In genomic region chr10:61903991-61904350, GRCh38 we compare ENCODE assay signal across 8 cellular contexts. TPM values are rescaled to one million over a fixed set of nuclear protein-coding genes. Genes with fewer than 3 reads are reported as not detected.
DNase-seq lines count a peak whose midpoint lies in the region; ATAC-seq, FAIRE-seq and TF ChIP-seq lines count a peak whose summit lies in the region.

No MANE protein-coding gene starts in this region.

- no peak for ATAC-seq in natural killer cell
- no peak for ATAC-seq in HG03139 (IDR thresholded peaks at IDR 0.05; ENCODE audit: unreplicated experiment)

- H3K36me3 ChIP-seq in CD4-positive, alpha-beta memory T cell (ENCODE audit: insufficient read depth, low read length): no peaks in the 10 kb centered on the region
- H3K36me3 ChIP-seq in MG63: no peaks in the 10 kb centered on the region; the same call in 1 of the 2 replicates

- CTCF ChIA-PET in CD4-positive, alpha-beta memory T cell (lab: Charles Lee; ENCODE audit: partially characterized antibody): interaction anchor here (0.7 to 12.7 kb wide), 16 partner anchors 8 to 341 kb away, joined by 3 to 228 read pairs (median 6); no protein-coding TSS in a partner anchor

- no peaks in the 10 kb centered on the region for H3K27me3 ChIP-seq in CD4-positive, alpha-beta memory T cell (ENCODE audit: insufficient read depth, low read length)
- no peaks in the 10 kb centered on the region for H3K27me3 ChIP-seq in MG63

- peak overlapping the region; percentile 80 for H3K27ac ChIP-seq in CD4-positive, alpha-beta memory T cell (ENCODE audit: low read depth, low read length)

- H3K9me3 ChIP-seq in CD4-positive, alpha-beta memory T cell (ENCODE audit: control insufficient read depth in 1 of 2, low read length in 2 of 2): no peaks in the 10 kb centered on the region
- H3K9me3 ChIP-seq in MG63: no peaks in the 10 kb centered on the region

- intact Hi-C loops in CD4-positive, alpha-beta memory T cell (cut with micrococcal nuclease): loop anchor here (1.0 to 5.0 kb wide), 4 partner anchors 89 to 1228 kb away; partner anchors contain the start of gene NRBF2
- intact Hi-C loops in natural killer cell (cut with micrococcal nuclease): loop anchor here (1.0 to 5.0 kb wide), 3 partner anchors 39 to 1997 kb away; partner anchors contain the start of gene CCDC6

- H3K36me3 Mint-ChIP-seq in CD4-positive, alpha-beta memory T cell: peaks cover 7 to 34% of the 10 kb centered on the region in 2 donors
- H3K36me3 Mint-ChIP-seq in natural killer cell: no peaks in the 10 kb centered on the region

- FAIRE-seq in GM19239 (lab: Jason Lieb, UNC): no peak

- H3K9me3 Mint-ChIP-seq in CD4-positive, alpha-beta memory T cell: peaks cover 0 to 5% (median 0%) of the 10 kb centered on the region in 8 donors
- H3K9me3 Mint-ChIP-seq in natural killer cell: no peaks in the 10 kb centered on the region

- peak overlapping the region; percentile 63 to 88 for H3K4me3 ChIP-seq in CD4-positive, alpha-beta memory T cell (ENCODE audit: low read length in 2 of 2)
- peak overlapping the region; percentile 73 for H3K4me3 ChIP-seq in MG63

- H3K27me3 Mint-ChIP-seq in CD4-positive, alpha-beta memory T cell: no peaks in the 10 kb centered on the region
- no peaks in the 10 kb centered on the region for H3K27me3 Mint-ChIP-seq in natural killer cell (ENCODE audit: low read depth in 2 of 2)

- DNase-seq in CD4-positive, alpha-beta memory T cell: no peak
- no peak for DNase-seq in MG63
- DNase-seq in dedifferentiated amniotic fluid mesenchymal stem cell (ENCODE audit: extremely low spot score): peak; percentile 19
- DNase-seq in natural killer cell: no peak
- DNase-seq in GDM1 (lab: John Stamatoyannopoulos, UW): no peak
- no peak for DNase-seq in NOMO-1 treated with DMSO at 0.1 percent for 48 hours (lab: John Stamatoyannopoulos, UW; ENCODE audit: unreplicated experiment)
- DNase-seq in GM19239 (ENCODE audit: insufficient read length, low spot score): no peak

- H3K4me1 Mint-ChIP-seq in CD4-positive, alpha-beta memory T cell: peaks cover 25 to 61% (median 38%) of the 10 kb centered on the region in 4 donors
- peaks cover 51 to 54% of the 10 kb centered on the region in 2 donors for H3K4me1 Mint-ChIP-seq in natural killer cell

- peak overlapping the region; percentile 86 to 96 (median 93) for H3K4me3 Mint-ChIP-seq in CD4-positive, alpha-beta memory T cell
- H3K4me3 Mint-ChIP-seq in natural killer cell: peak overlapping the region; percentile 93

- POLR2A ChIA-PET in CD4-positive, alpha-beta memory T cell (lab: Charles Lee; ENCODE audit: partially characterized antibody): interaction anchor here (0.7 to 8.4 kb wide), 26 partner anchors 8 to 360 kb away, joined by 3 to 251 read pairs (median 8); no protein-coding TSS in a partner anchor

- H3K4me1 ChIP-seq in CD4-positive, alpha-beta memory T cell (ENCODE audit: insufficient read depth, low read length): peaks cover 45% of the 10 kb centered on the region

- no peak for TF ChIP-seq CTCF in natural killer cell (IDR thresholded peaks at IDR 0.05)

- peak overlapping the region; percentile 77 to 98 (median 97) for H3K27ac Mint-ChIP-seq in CD4-positive, alpha-beta memory T cell
- peak overlapping the region; percentile 87 to 89 for H3K27ac Mint-ChIP-seq in natural killer cell

RNA-seq across cellular contexts. Expression of gene ARID5B, which starts 2.5 kb away (rescaled TPM):
- total RNA-seq in CD4-positive, alpha-beta memory T cell: 10 to 100 TPM; 41.9 TPM
- polyA plus RNA-seq in CD4-positive, alpha-beta memory T cell: 10 to 100 TPM; 30.9 to 49.6 TPM
- 12.8 and 15.3 TPM in 2 replicates for total RNA-seq in MG63 (2014; rRNA removed; shearing (Covaris generic); ENCODE audit: low replicate concordance)
- 10 to 100 TPM; 22.3 to 44.3 (median 31.3) TPM for total RNA-seq in natural killer cell
